In the genomic region with DNA sequence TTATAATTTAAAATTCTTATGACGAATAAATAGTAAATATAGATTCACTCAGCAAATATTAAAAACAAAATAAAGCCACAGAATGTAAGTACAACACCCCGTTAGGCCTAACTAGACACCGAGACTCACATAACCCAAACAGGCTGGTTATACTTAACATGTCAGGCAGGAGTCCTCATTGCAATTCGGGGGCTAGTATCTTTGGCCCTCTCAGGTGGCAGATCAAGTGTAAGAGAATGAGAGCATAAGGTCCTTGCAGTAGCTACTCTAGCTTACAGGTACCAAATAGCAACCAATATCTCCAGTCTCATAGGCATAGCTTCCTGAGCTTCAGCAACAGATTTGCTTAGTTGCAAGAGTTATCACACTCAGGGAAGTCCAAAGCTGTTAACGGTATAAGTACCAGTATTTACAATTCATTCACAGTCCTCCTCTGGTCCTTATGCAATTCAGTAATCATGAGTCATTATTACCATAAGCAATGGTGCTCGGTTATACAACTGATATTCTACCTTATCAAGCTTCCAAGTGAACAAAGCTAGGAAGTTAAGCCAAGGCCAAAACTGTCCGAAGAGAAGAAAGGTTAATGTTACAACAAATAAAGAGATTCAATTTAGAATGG, we compare ENCODE assay signal across 1 cellular context.
TF ChIP-seq lines count a peak whose summit lies in the region.

No MANE protein-coding gene starts in this region.

TF ChIP-seq in K562, 482 proteins besides CTCF, POLR2A, EP300 and RAD21 (continued from another document):
- TF ChIP-seq, protein P1, sequence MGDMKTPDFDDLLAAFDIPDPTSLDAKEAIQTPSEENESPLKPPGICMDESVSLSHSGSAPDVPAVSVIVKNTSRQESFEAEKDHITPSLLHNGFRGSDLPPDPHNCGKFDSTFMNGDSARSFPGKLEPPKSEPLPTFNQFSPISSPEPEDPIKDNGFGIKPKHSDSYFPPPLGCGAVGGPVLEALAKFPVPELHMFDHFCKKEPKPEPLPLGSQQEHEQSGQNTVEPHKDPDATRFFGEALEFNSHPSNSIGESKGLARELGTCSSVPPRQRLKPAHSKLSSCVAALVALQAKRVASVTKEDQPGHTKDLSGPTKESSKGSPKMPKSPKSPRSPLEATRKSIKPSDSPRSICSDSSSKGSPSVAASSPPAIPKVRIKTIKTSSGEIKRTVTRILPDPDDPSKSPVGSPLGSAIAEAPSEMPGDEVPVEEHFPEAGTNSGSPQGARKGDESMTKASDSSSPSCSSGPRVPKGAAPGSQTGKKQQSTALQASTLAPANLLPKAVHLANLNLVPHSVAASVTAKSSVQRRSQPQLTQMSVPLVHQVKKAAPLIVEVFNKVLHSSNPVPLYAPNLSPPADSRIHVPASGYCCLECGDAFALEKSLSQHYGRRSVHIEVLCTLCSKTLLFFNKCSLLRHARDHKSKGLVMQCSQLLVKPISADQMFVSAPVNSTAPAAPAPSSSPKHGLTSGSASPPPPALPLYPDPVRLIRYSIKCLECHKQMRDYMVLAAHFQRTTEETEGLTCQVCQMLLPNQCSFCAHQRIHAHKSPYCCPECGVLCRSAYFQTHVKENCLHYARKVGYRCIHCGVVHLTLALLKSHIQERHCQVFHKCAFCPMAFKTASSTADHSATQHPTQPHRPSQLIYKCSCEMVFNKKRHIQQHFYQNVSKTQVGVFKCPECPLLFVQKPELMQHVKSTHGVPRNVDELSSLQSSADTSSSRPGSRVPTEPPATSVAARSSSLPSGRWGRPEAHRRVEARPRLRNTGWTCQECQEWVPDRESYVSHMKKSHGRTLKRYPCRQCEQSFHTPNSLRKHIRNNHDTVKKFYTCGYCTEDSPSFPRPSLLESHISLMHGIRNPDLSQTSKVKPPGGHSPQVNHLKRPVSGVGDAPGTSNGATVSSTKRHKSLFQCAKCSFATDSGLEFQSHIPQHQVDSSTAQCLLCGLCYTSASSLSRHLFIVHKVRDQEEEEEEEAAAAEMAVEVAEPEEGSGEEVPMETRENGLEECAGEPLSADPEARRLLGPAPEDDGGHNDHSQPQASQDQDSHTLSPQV (IDR thresholded peaks at IDR 0.05), result peak; percentile 26; the same call in 1 of the 2 replicates
- TF ChIP-seq TAL1 (IDR thresholded peaks at IDR 0.05) (no peak), HNRNPH1 (optimal IDR thresholded peaks at IDR 0.05; ENCODE audit: low read depth, low read length) (no peak), SMARCA4 (IDR thresholded peaks at IDR 0.05) (peak; percentile 49; the same call in 1 of the 2 replicates), MAFG (tag; conservative IDR thresholded peaks at IDR 0.05) (peak; percentile 52; the same call in 1 of the 2 replicates)
